22 cellular contexts compared by ENCODE assay signal in genomic region chr1:166193057-166193456, GRCh38. TPM values are rescaled to one million over a fixed set of nuclear protein-coding genes. Genes with fewer than 3 reads are reported as not detected.
DNase-seq lines count a peak whose midpoint lies in the region; ATAC-seq, FAIRE-seq and TF ChIP-seq lines count a peak whose summit lies in the region.
"Had no signal": no experiment of that assay in that cellular context is flagged by ENCODE, and none has a peak within 500 bp of the region (broad histone marks: within the 10 kb centered on the region; RNA-seq: fewer than 3 reads in every experiment).

No MANE protein-coding gene starts in this region.

- no peak overlapping the region for H2AFZ ChIP-seq in GM12878 (ENCODE audit: control insufficient read depth, low read depth, low read length)

- BruUV-seq in GM12878 (replicated peaks; lab: Mats Ljungman, UMichigan) = no TSS peak

- H3K9ac ChIP-seq in GM12878 (ENCODE audit: control insufficient read depth, insufficient read depth, low read length) (no peak overlapping the region), liver (ENCODE audit: low read depth in 1 of 2, low read length in 2 of 2) (no peak overlapping the region)
- H3K9ac ChIP-seq: BLaER1 had no signal

- H3K27me3 ChIP-seq in GM12878 (replicated peaks in 1 of 2; ENCODE audit: control insufficient read depth in 2 of 2, insufficient read depth in 2 of 2, low read length in 1 of 2) (no peaks in the 10 kb centered on the region), liver (ENCODE audit: control insufficient read depth in 4 of 4, insufficient read depth in 4 of 4, low read length in 3 of 4) (peaks cover 0 to 2% (median 0%) of the 10 kb centered on the region in 4 donors), BE2C (no peaks in the 10 kb centered on the region)
- H3K27me3 ChIP-seq: BLaER1, SJCRH30 had no signal

- H3K9me3 ChIP-seq in GM12878 (replicated peaks; ENCODE audit: control insufficient read depth, insufficient read depth, low read length) (no peaks in the 10 kb centered on the region), liver (ENCODE audit: control insufficient read depth in 4 of 4, low read length in 3 of 4) (no peaks in the 10 kb centered on the region), BE2C (no peaks in the 10 kb centered on the region)
- H3K9me3 ChIP-seq: BLaER1, Caco-2, HAP-1, SJCRH30 had no signal

- RAD21 ChIA-PET in GM12878 (lab: Charles Lee; ENCODE audit: unreplicated experiment) = no interaction called here

- H3K27ac ChIP-seq in GM12878 (ENCODE audit: control insufficient read depth, insufficient read depth) (no peak overlapping the region), liver (ENCODE audit: low read depth in 1 of 2, low read length in 2 of 2) (no peak overlapping the region)
- H3K27ac ChIP-seq: BLaER1, SJCRH30 had no signal

- H4K20me1 ChIP-seq in GM12878 (ENCODE audit: control insufficient read depth, insufficient read depth) = no peaks in the 10 kb centered on the region
- H4K20me1 ChIP-seq: BLaER1 had no signal

- intact Hi-C loops in GM12878 (cut with micrococcal nuclease; ENCODE audit: unreplicated experiment) (no loop called here), Right ventricle myocardium inferior (cut with DNase I) (no loop called here)

- H3K4me1 ChIP-seq in GM12878 (ENCODE audit: control insufficient read depth, insufficient read depth, low read length) (no peaks in the 10 kb centered on the region), liver (ENCODE audit: control insufficient read depth in 4 of 4, insufficient read depth in 4 of 4, low read length in 3 of 4) (no peaks in the 10 kb centered on the region), BE2C (peaks cover 10% of the 10 kb centered on the region)
- H3K4me1 ChIP-seq: Caco-2, HAP-1, SJCRH30 had no signal

- CTCF ChIA-PET in GM12878 (lab: Yijun Ruan, JAX) = no interaction called here

- DNase-seq in GM12892 (ENCODE audit: insufficient read length) (no peak), NB4 (ENCODE audit: low read depth) (peak; percentile 4), GM12878 (ENCODE audit: low read depth, low spot score) (no peak), BE2C (no peak), HK-2 (ENCODE audit: unreplicated experiment) (no peak), Right ventricle myocardium inferior (ENCODE audit: missing footprints) (no peak)
- DNase-seq: Caco-2; CD4-positive, alpha-beta T cell; DMS 273 treated with DMSO at 0.1 percent for 48 hours; DMS79 treated with DMSO at 0.1 percent for 48 hours; IMR-90; Karpas-422; NCI-H1436; NCI-H187 treated with DMSO at 0.1 percent for 48 hours; NCI-H2107; T-helper 1 cell had no signal

- in situ Hi-C loops in GM12878 (cut with MboI) = no loop called here

- SMC1A ChIA-PET in GM12878 (lab: Charles Lee; ENCODE audit: uncharacterized antibody, unreplicated experiment) = no interaction called here

- no peak for TF ChIP-seq POLR2A in GM12892 (IDR thresholded peaks at IDR 0.05; ENCODE audit: low read depth, low read length)
- TF ChIP-seq POLR2A in NB4 (IDR thresholded peaks at IDR 0.05; ENCODE audit: extremely low read depth, insufficient read length) = no peak
- TF ChIP-seq POLR2A in GM12878 (IDR thresholded peaks at IDR 0.05; ENCODE audit: low read depth, low read length) = no peak

- TF ChIP-seq EP300 in GM12878 (IDR thresholded peaks at IDR 0.05; ENCODE audit: borderline replicate concordance in 1 of 2, control insufficient read depth in 1 of 2, low read depth in 2 of 2, low read length in 2 of 2) = no peak

- H3K36me3 ChIP-seq in GM12878 (ENCODE audit: control insufficient read depth in 2 of 2, insufficient read depth in 2 of 2, low read length in 1 of 2) = no peaks in the 10 kb centered on the region
- no peaks in the 10 kb centered on the region for H3K36me3 ChIP-seq in liver (ENCODE audit: control insufficient read depth in 4 of 4, insufficient read depth in 3 of 4, low read depth in 1 of 4, low read length in 3 of 4)
- no peaks in the 10 kb centered on the region for H3K36me3 ChIP-seq in BE2C
- H3K36me3 ChIP-seq: BLaER1, HAP-1, SJCRH30 had no signal

- TF ChIP-seq RAD21 in GM12878 (IDR thresholded peaks at IDR 0.05; ENCODE audit: insufficient read depth, low read depth, low read length) (no peak), liver (IDR thresholded peaks at IDR 0.05) (no peak)

- FAIRE-seq in GM12892 (lab: Jason Lieb, UNC) = peak; percentile 62
- peak; percentile 7 for FAIRE-seq in GM12878 (lab: Jason Lieb, UNC)

- H3K79me2 ChIP-seq in GM12878 (ENCODE audit: control insufficient read depth, insufficient read depth, low read length) = no peaks in the 10 kb centered on the region

- WGBS in GM12878 (ENCODE audit: insufficient coverage, insufficient replicate concordance, low lambda C conversion rate, missing lambda C conversion rate) = 42% methylated on average over 3 of the region's 3 CpGs
- 32% methylated on average over 3 of the region's 3 CpGs for WGBS in liver

- H3K4me3 ChIP-seq in NB4 (ENCODE audit: low read depth, low read length) (no peak overlapping the region), GM12878 (no peak overlapping the region), liver (ENCODE audit: low read depth in 1 of 3, low read length in 3 of 3) (no peak overlapping the region), BE2C (ENCODE audit: low read depth, low read length) (no peak overlapping the region)
- H3K4me3 ChIP-seq: BLaER1, HAP-1, SJCRH30 had no signal

- POLR2A ChIA-PET in GM12878 (lab: Charles Lee) = no interaction called here

- H3K4me2 ChIP-seq in GM12878 (ENCODE audit: control insufficient read depth, insufficient read depth) = no peak overlapping the region
- H3K4me2 ChIP-seq: BLaER1 had no signal

- TF ChIP-seq CTCF in NB4 (IDR thresholded peaks at IDR 0.05; ENCODE audit: low read depth, low read length) = no peak
- no peak for TF ChIP-seq CTCF in GM12878 (IDR thresholded peaks at IDR 0.05 in 2 of 3, conservative IDR thresholded peaks at IDR 0.05 in 1 of 3; ENCODE audit: control insufficient read depth in 2 of 3, extremely low read depth in 1 of 3, insufficient read depth in 1 of 3, low read depth in 3 of 3, low read length in 3 of 3)
- TF ChIP-seq CTCF in liver (IDR thresholded peaks at IDR 0.05; ENCODE audit: low read depth, low read length, missing input control) = no peak
- TF ChIP-seq CTCF in BE2C (IDR thresholded peaks at IDR 0.05; ENCODE audit: low read depth, low read length) = no peak

- no peak for ATAC-seq in GM12878
- no peak for ATAC-seq in Right ventricle myocardium inferior
- ATAC-seq: Panc1 had no signal

TF ChIP-seq in liver, 16 proteins besides CTCF, POLR2A, EP300 and RAD21:
- no peak for TF ChIP-seq GABPA (IDR thresholded peaks at IDR 0.05 in 1 of 2, conservative IDR thresholded peaks at IDR 0.05 in 1 of 2)
- TF ChIP-seq ATF3 (IDR thresholded peaks at IDR 0.05) = no peak
- TF ChIP-seq, protein P1, sequence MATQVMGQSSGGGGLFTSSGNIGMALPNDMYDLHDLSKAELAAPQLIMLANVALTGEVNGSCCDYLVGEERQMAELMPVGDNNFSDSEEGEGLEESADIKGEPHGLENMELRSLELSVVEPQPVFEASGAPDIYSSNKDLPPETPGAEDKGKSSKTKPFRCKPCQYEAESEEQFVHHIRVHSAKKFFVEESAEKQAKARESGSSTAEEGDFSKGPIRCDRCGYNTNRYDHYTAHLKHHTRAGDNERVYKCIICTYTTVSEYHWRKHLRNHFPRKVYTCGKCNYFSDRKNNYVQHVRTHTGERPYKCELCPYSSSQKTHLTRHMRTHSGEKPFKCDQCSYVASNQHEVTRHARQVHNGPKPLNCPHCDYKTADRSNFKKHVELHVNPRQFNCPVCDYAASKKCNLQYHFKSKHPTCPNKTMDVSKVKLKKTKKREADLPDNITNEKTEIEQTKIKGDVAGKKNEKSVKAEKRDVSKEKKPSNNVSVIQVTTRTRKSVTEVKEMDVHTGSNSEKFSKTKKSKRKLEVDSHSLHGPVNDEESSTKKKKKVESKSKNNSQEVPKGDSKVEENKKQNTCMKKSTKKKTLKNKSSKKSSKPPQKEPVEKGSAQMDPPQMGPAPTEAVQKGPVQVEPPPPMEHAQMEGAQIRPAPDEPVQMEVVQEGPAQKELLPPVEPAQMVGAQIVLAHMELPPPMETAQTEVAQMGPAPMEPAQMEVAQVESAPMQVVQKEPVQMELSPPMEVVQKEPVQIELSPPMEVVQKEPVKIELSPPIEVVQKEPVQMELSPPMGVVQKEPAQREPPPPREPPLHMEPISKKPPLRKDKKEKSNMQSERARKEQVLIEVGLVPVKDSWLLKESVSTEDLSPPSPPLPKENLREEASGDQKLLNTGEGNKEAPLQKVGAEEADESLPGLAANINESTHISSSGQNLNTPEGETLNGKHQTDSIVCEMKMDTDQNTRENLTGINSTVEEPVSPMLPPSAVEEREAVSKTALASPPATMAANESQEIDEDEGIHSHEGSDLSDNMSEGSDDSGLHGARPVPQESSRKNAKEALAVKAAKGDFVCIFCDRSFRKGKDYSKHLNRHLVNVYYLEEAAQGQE (IDR thresholded peaks at IDR 0.05) = peak; percentile 68
- no peak for TF ChIP-seq RXRA (IDR thresholded peaks at IDR 0.05)
- TF ChIP-seq EGR1 (IDR thresholded peaks at IDR 0.05; ENCODE audit: low read depth in 2 of 2) = no peak

RNA-seq across cellular contexts. Expression of gene FAM78B, which starts 26.3 kb away (rescaled TPM):
- polyA plus RNA-seq in GM12892 (2012; ENCODE audit: missing spikeins) = 1.0 TPM
- total RNA-seq in GM12878 (2013; cell fraction: nucleolus; rRNA removed) = 4.5 and 6.2 TPM in 2 replicates
- total RNA-seq in GM12878 (2014; rRNA removed) = 2.0 and 2.8 TPM in 2 replicates
- total RNA-seq in GM12878 (2014; rRNA removed; fragmentation: Illumina TruSeq; extraction: Trizol) = 1.4 TPM in 2 replicates
- 2.9 and 3.2 TPM in 2 replicates for total RNA-seq in GM12878 (2021)
- 0.31 TPM for polyA plus RNA-seq in GM12878 (2011; ENCODE audit: low read depth)
- polyA plus RNA-seq in GM12878 (2011; rRNA removed) = 4.1 and 4.9 TPM in 2 replicates
- polyA plus RNA-seq in GM12878 (2011; cell fraction: cytosol; rRNA removed) = 3.9 and 4.3 TPM in 2 replicates
- 7.6 and 8.4 TPM in 2 replicates for polyA plus RNA-seq in GM12878 (2011; cell fraction: nucleus; rRNA removed)
- polyA plus RNA-seq in GM12878 (2012) = 0.31 and 0.74 TPM in 2 replicates
- 1.5 and 1.7 TPM in 2 replicates for polyA plus RNA-seq in GM12878 (2014; fragmentation: Illumina TruSeq; extraction: Trizol)
- under 1 TPM; 0.31 to 0.40 TPM for polyA plus RNA-seq in GM12878 (2014; fragmentation: Nextera tagmentation; extraction: Ambion mirVana)
- polyA plus RNA-seq in GM12878 (2014; rRNA removed) = 2.9 and 4.1 TPM in 2 replicates
- 1 to 10 TPM in 1 of 2 experiments, under 1 TPM in 1; 0.10 to 1.5 TPM for polyA plus RNA-seq in GM12878 (2016; fragmentation: Nextera tagmentation; extraction: Ambion mirVana)
- polyA minus RNA-seq in GM12878 (2011; rRNA and poly(A)+ RNA removed) = 4.6 and 5.8 TPM in 2 replicates
- 1.1 and 1.3 TPM in 2 replicates for polyA minus RNA-seq in GM12878 (2011; cell fraction: cytosol; rRNA and poly(A)+ RNA removed)
- 6.9 and 15.4 TPM in 2 replicates for polyA minus RNA-seq in GM12878 (2011; cell fraction: nucleus; rRNA and poly(A)+ RNA removed)
- under 1 TPM; 0.14 to 0.92 TPM for total RNA-seq in liver
- polyA plus RNA-seq in liver = under 1 TPM; 0.17 to 0.81 TPM
- 9.1 TPM for polyA plus RNA-seq in BE2C (2012; ENCODE audit: insufficient read depth, insufficient read length, low read depth)
- total RNA-seq in Right ventricle myocardium inferior = 3.4 TPM
- total RNA-seq: Caco-2, M059J had no signal
